In the genomic region with DNA sequence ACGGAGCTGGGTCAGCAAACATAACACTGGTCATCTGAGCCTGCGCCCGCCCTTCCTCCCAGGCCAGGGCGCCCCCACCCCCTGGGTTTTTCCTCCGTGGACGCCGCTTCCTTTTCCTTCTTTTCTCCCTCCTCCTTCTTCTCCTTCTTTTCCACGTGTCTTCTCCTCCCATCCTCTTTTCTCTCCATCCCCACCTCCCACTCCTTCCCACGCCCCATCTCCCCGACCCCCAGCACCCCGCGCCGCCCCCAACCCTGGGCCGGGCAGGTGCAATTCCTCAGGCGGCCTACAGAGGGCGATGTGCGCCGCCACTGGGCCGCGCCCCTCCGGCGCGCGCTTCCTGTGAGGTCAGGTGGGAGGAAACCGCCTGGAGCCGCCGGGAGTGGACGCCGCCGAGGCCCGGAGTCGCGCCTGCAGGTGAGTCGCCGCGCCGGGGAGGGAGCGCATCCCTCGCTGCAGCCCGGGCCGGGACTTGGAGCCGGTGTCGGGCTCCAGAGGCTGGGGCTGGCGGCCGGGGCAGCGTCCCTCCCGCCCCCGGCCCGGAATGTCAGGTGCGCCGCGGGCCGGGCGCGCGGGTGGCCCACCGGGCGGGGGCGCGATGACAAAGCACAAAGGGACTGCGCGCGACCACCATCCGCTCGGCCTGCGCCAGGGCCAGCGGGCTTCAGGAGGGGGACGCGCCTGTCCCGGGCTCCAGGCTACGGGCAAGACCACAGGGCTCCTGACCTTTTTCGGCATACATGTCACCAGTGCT, we compare ENCODE assay signal across 7 cellular contexts. TPM values are rescaled to one million over a fixed set of nuclear protein-coding genes. Genes with fewer than 3 reads are reported as not detected.
DNase-seq lines count a peak whose midpoint lies in the region; ATAC-seq and TF ChIP-seq lines count a peak whose summit lies in the region.

Gene FAM241B (plus strand): TSS at position 351 of the 754 bp plus-strand sequence. CDS start 1,497 bp downstream, outside the sequence.

- peaks cover 0 to 5% of the 10 kb centered on the region in 2 donors for H3K4me1 ChIP-seq in lung (ENCODE audit: control insufficient read depth in 2 of 2, insufficient read depth in 2 of 2, low read length in 2 of 2)

- TF ChIP-seq CTCF in NB4 (IDR thresholded peaks at IDR 0.05; ENCODE audit: low read depth, low read length): peak; percentile 46
- peak; percentile 99 for TF ChIP-seq CTCF in coronary artery (IDR thresholded peaks at IDR 0.05)
- peak; percentile 69 for TF ChIP-seq CTCF in lung (IDR thresholded peaks at IDR 0.05; ENCODE audit: control extremely low read depth, extremely low read depth)

- no peaks in the 10 kb centered on the region for H3K9me3 ChIP-seq in lung (ENCODE audit: control insufficient read depth in 2 of 2, insufficient read depth in 1 of 2, low read length in 1 of 2)

- H3K4me3 ChIP-seq in NB4 (ENCODE audit: low read depth, low read length) (no peak within 1 kb of the TSS), coronary artery (peak within 1 kb of the TSS; percentile 90), lung (peak within 1 kb of the TSS; percentile 47)

- no peaks in the 10 kb centered on the region for H3K27me3 ChIP-seq in lung (ENCODE audit: control insufficient read depth, insufficient read depth)

- H3K9me3 Mint-ChIP-seq in activated CD4-positive, alpha-beta T cell treated with anti-CD3 and anti-CD28 coated beads, Interleukin-2, amount 10 ng/mL, durations not matched to agents 24 days and 14 days: no peaks in the 10 kb centered on the region

- no peaks in the 10 kb centered on the region for H3K36me3 ChIP-seq in lung (ENCODE audit: control insufficient read depth in 2 of 2, insufficient read depth in 2 of 2, low read length in 2 of 2)

- peak within 1 kb of the TSS; percentile 81 for H3K4me3 Mint-ChIP-seq in activated CD4-positive, alpha-beta T cell treated with anti-CD3 and anti-CD28 coated beads, Interleukin-2, amount 10 ng/mL, durations not matched to agents 24 days and 14 days

- DNase-seq in NB4 (ENCODE audit: low read depth) (no peak), coronary artery (ENCODE audit: low spot score) (peak; percentile 77), lung (ENCODE audit: low spot score) (peak; percentile 70)
- peak; percentile 95 for DNase-seq in activated CD4-positive, alpha-beta T cell treated with anti-CD3 and anti-CD28 coated beads, Interleukin-2, amount 10 ng/mL, durations not matched to agents 24 days and 14 days
- DNase-seq in stimulated activated CD4-positive, alpha-beta T cell treated with anti-CD3 and anti-CD28 coated beads, TNF-alpha, amount 100 ng/mL, for 48 hours (ENCODE audit: low read depth in 3 of 3): peak; percentile 57 to 71 (median 61)

- H3K27ac ChIP-seq in coronary artery (peak within 1 kb of the TSS; percentile 60), lung (ENCODE audit: low read depth in 1 of 2, low read length in 1 of 2) (no peak within 1 kb of the TSS)

- H3K4me1 Mint-ChIP-seq in activated CD4-positive, alpha-beta T cell treated with anti-CD3 and anti-CD28 coated beads, Interleukin-2, amount 10 ng/mL, durations not matched to agents 24 days and 14 days: peaks cover 4% of the 10 kb centered on the region

- no peaks in the 10 kb centered on the region for H3K27me3 Mint-ChIP-seq in activated CD4-positive, alpha-beta T cell treated with anti-CD3 and anti-CD28 coated beads, Interleukin-2, amount 10 ng/mL, durations not matched to agents 24 days and 14 days

- peak within 1 kb of the TSS; percentile 45 for H3K27ac Mint-ChIP-seq in activated CD4-positive, alpha-beta T cell treated with anti-CD3 and anti-CD28 coated beads, Interleukin-2, amount 10 ng/mL, durations not matched to agents 24 days and 14 days

- ATAC-seq in lung (ENCODE audit: insufficient read depth, low FRiP score) (peak; percentile 96), HG03520 (IDR thresholded peaks at IDR 0.05; ENCODE audit: unreplicated experiment) (no peak)

- intact Hi-C loops in activated CD4-positive, alpha-beta T cell treated with anti-CD3 and anti-CD28 coated beads, Interleukin-2, amount 10 ng/mL, durations not matched to agents 24 days and 14 days (cut with micrococcal nuclease): no loop called here

- TF ChIP-seq POLR2A in GM15510 (IDR thresholded peaks at IDR 0.05; ENCODE audit: borderline replicate concordance, extremely low read depth, insufficient read length) (peak; percentile 23), NB4 (IDR thresholded peaks at IDR 0.05; ENCODE audit: extremely low read depth, insufficient read length) (no peak)

- 3 to 6% methylated on average over 69 to 72 of the region's 72 CpGs for WGBS in lung, 2 donors

- peaks cover 3% of the 10 kb centered on the region for H3K36me3 Mint-ChIP-seq in activated CD4-positive, alpha-beta T cell treated with anti-CD3 and anti-CD28 coated beads, Interleukin-2, amount 10 ng/mL, durations not matched to agents 24 days and 14 days (ENCODE audit: low read depth)

RNA-seq across cellular contexts. Expression of gene FAM241B, which starts in this region (rescaled TPM):
- 9.4 and 11.8 TPM in 2 replicates for total RNA-seq in activated CD4-positive, alpha-beta T cell treated with anti-CD3 and anti-CD28 coated beads, Interleukin-2, amount 10 ng/mL, durations not matched to agents 24 days and 14 days
- 1 to 10 TPM; 1.5 to 8.8 TPM for total RNA-seq in lung
- 10 to 100 TPM in 1 of 2 donors, 1 to 10 TPM in 1; 8.0 to 12.2 TPM for polyA plus RNA-seq in lung

Comparison
In these comparisons a context has a peak if more than half of its experiments do, and no peak if none do; other contexts are left out.
1. CTCF ChIP-seq: peak in every context shown above with its lines; median percentile 99 in coronary artery; 69 in lung; 46 in NB4.
2. H3K27ac ChIP-seq: peak in coronary artery (2 of 2); none in lung (0 of 2).